9 cellular contexts compared by ENCODE assay signal in genomic region chr10:110387983-110388681, GRCh38.
A peak's percentile ranks its signal among the peaks of the same experiment; 100 is the strongest.
DNase-seq lines count a peak whose midpoint lies in the region; ATAC-seq and TF ChIP-seq lines count a peak whose summit lies in the region.
"Had no signal": no experiment of that assay in that cellular context is flagged by ENCODE, and none has a peak within 500 bp of the region (broad histone marks: within the 10 kb centered on the region; RNA-seq: fewer than 3 reads in every experiment).

No MANE protein-coding gene starts in this region.

- H3K27ac ChIP-seq in uterus: no peak overlapping the region
- H3K27ac ChIP-seq: epithelial cell of prostate had no signal

- no peaks in the 10 kb centered on the region for H3K36me3 ChIP-seq in uterus

- H3K4me3 ChIP-seq in fibroblast of the aortic adventitia (ENCODE audit: low read depth, low read length): no peak overlapping the region
- H3K4me3 ChIP-seq in uterus: no peak overlapping the region

- no peaks in the 10 kb centered on the region for H3K27me3 ChIP-seq in uterus

- TF ChIP-seq CTCF in GM13977 (IDR thresholded peaks at IDR 0.05; ENCODE audit: extremely low read depth, insufficient read depth, missing control alignments) (no peak), fibroblast of the aortic adventitia (IDR thresholded peaks at IDR 0.05; ENCODE audit: insufficient read depth, low read length) (no peak), uterus (IDR thresholded peaks at IDR 0.05) (no peak)

- peak; percentile 68 for DNase-seq in GM13977 (ENCODE audit: low spot score)
- DNase-seq in M059J (ENCODE audit: low read depth): peak; percentile 58
- peak; percentile 33 for DNase-seq in fibroblast of the aortic adventitia (ENCODE audit: low read depth)
- no peak for DNase-seq in NCI-H1048 (lab: John Stamatoyannopoulos, UW)
- no peak for DNase-seq in NCI-H2081 treated with DMSO at 0.1 percent for 48 hours (lab: John Stamatoyannopoulos, UW)
- DNase-seq in uterus: no peak
- DNase-seq in NCI-H2227 treated with DMSO at 0.1 percent for 48 hours (lab: John Stamatoyannopoulos, UW): no peak

- no peaks in the 10 kb centered on the region for H3K9me3 ChIP-seq in uterus

- TF ChIP-seq POLR2A in uterus (IDR thresholded peaks at IDR 0.05): no peak

- ATAC-seq in GM21723 (IDR thresholded peaks at IDR 0.05; ENCODE audit: unreplicated experiment): peak; percentile 81

- intact Hi-C loops in uterus (cut with DNase I; ENCODE audit: low total_unique reads): no loop called here

- peaks cover 0 to 9% of the 10 kb centered on the region in 2 donors for H3K4me1 ChIP-seq in uterus

- in situ Hi-C loops in GM13977 (cut with MboI; ENCODE audit: low pct_unique_long_range_greater_than_20kb, low sequenced_read_pairs, unreplicated experiment): no loop called here

Comparison
In these comparisons a context has a peak if more than half of its experiments do, and no peak if none do; other contexts are left out.
1. DNase-seq: peak in GM13977 (single experiment), M059J (single experiment) and fibroblast of the aortic adventitia (single experiment); none in NCI-H1048 (single experiment), NCI-H2081 treated with DMSO at 0.1 percent for 48 hours (single experiment), uterus (0 of 2) and NCI-H2227 treated with DMSO at 0.1 percent for 48 hours (single experiment).